ENCODE assay signal across 8 cellular contexts in the genomic region with DNA sequence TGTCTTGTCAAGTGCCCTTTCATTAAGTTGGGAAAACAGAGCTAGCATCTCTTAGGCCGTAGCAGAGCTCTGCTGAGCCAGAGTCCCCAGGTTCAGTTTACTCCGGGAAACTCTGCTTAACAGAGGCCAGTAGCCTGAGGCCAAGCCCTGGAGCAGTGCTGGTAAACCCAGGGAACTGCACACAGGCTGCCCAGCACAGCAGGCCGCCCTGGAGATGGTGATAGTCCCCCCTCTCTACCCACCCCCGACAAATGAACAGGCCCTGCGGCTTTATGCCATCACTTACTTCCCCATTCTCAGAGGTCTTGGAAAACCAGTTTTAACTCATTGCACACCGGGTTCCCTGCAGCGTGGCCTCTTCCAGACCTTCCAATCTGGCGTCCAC. TPM values are rescaled to one million over a fixed set of nuclear protein-coding genes. Genes with fewer than 3 reads are reported as not detected.
DNase-seq lines count a peak whose midpoint lies in the region; ATAC-seq, FAIRE-seq and TF ChIP-seq lines count a peak whose summit lies in the region.

No MANE protein-coding gene starts in this region.

- POLR2A ChIA-PET in endothelial cell of umbilical vein (lab: Charles Lee): no interaction called here

- no peaks in the 10 kb centered on the region for H3K27me3 ChIP-seq in endothelial cell of umbilical vein (ENCODE audit: control insufficient read depth in 2 of 2, insufficient read depth in 2 of 2, low read length in 2 of 2)

- H4K20me1 ChIP-seq in endothelial cell of umbilical vein (replicated peaks; ENCODE audit: control insufficient read depth, extremely low read depth, insufficient read depth, low read length): no peaks in the 10 kb centered on the region

- H3K36me3 ChIP-seq in endothelial cell of umbilical vein (ENCODE audit: control insufficient read depth in 2 of 2, extremely low read depth in 1 of 2, insufficient read depth in 2 of 2, low read length in 2 of 2): no peaks in the 10 kb centered on the region

- DNase-seq in NCI-H510A treated with DMSO at 0.1 percent for 48 hours (lab: John Stamatoyannopoulos, UW) (peak; percentile 15), NCI-H510A (lab: John Stamatoyannopoulos, UW) (no peak), OCI-M2 (lab: John Stamatoyannopoulos, UW; ENCODE audit: unreplicated experiment) (peak; percentile 67), endothelial cell of umbilical vein (ENCODE audit: low read depth, low spot score) (no peak), pons (ENCODE audit: low spot score) (peak; percentile 41), NCI-H446 treated with DMSO at 0.1 percent for 48 hours (lab: John Stamatoyannopoulos, UW) (no peak)
- DNase-seq in stimulated activated CD4-positive, alpha-beta T cell treated with anti-CD3 and anti-CD28 coated beads, Interleukin-2, amount 100 ng/mL, for 24 hours: no peak

- peak; percentile 35 for FAIRE-seq in endothelial cell of umbilical vein (lab: Jason Lieb, UNC)

- BruUV-seq in endothelial cell of umbilical vein (replicated peaks; lab: Mats Ljungman, UMichigan): no TSS peak

- H3K4me1 ChIP-seq in endothelial cell of umbilical vein (ENCODE audit: control insufficient read depth, extremely low read depth, insufficient read depth, low read length): peaks cover 16% of the 10 kb centered on the region

- intact Hi-C loops in endothelial cell of umbilical vein (cut with micrococcal nuclease): loop anchor here (5.0 kb wide), 3 partner anchors 38 to 227 kb away; a partner anchor contains a TSS

- no peaks in the 10 kb centered on the region for H3K79me2 ChIP-seq in endothelial cell of umbilical vein (ENCODE audit: control insufficient read depth, insufficient read depth, low read length)

- H3K27ac ChIP-seq in endothelial cell of umbilical vein (ENCODE audit: insufficient read depth, low read depth, low read length): no peak overlapping the region

- H3K4me2 ChIP-seq in endothelial cell of umbilical vein (ENCODE audit: insufficient read depth, low read length): no peak overlapping the region

- no peak for TF ChIP-seq POLR2A in endothelial cell of umbilical vein (IDR thresholded peaks at IDR 0.05; ENCODE audit: low read depth, low read length)

- CTCF ChIA-PET in endothelial cell of umbilical vein (lab: Charles Lee): interaction anchor here (0.9 to 2.4 kb wide), 8 partner anchors 15 to 210 kb away, joined by 3 to 6 read pairs (median 4); no protein-coding TSS in a partner anchor

- dilution Hi-C loops in endothelial cell of umbilical vein (cut with MboI; ENCODE audit: extremely low pct_ligation_motif_present, low sequenced_read_pairs): no loop called here

- H2AFZ ChIP-seq in endothelial cell of umbilical vein (ENCODE audit: low read depth, low read length): no peak overlapping the region

- no peaks in the 10 kb centered on the region for H3K9me3 ChIP-seq in endothelial cell of umbilical vein (replicated peaks; ENCODE audit: control insufficient read depth, insufficient read depth, low read length)

- no peaks in the 10 kb centered on the region for H3K9me1 ChIP-seq in endothelial cell of umbilical vein (replicated peaks; ENCODE audit: control insufficient read depth, extremely low read depth, insufficient read depth, low read length)

- no peak overlapping the region for H3K9ac ChIP-seq in endothelial cell of umbilical vein (replicated peaks; ENCODE audit: extremely low read depth, insufficient read depth, low read length)

- no peak for ATAC-seq in GM19463 (IDR thresholded peaks at IDR 0.05; ENCODE audit: unreplicated experiment)

- TF ChIP-seq CTCF in endothelial cell of umbilical vein (IDR thresholded peaks at IDR 0.05; ENCODE audit: extremely low read depth in 1 of 2, insufficient read depth in 1 of 2, low read depth in 1 of 2, low read length in 2 of 2): no peak

- no peak overlapping the region for H3K4me3 ChIP-seq in endothelial cell of umbilical vein (replicated peaks in 1 of 3; ENCODE audit: insufficient read depth in 1 of 3, low read depth in 1 of 3, low read length in 3 of 3)

TF ChIP-seq in endothelial cell of umbilical vein, 7 proteins besides CTCF, POLR2A, EP300 and RAD21:
- TF ChIP-seq MYC (IDR thresholded peaks at IDR 0.05; ENCODE audit: low read depth, low read length): no peak
- no peak for TF ChIP-seq GATA2 (IDR thresholded peaks at IDR 0.05; ENCODE audit: insufficient read depth, insufficient read length, low read depth, low read length)
- TF ChIP-seq JUN (IDR thresholded peaks at IDR 0.05; ENCODE audit: borderline replicate concordance, insufficient read depth, insufficient read length, low read depth): no peak
- no peak for TF ChIP-seq EZH2 (IDR thresholded peaks at IDR 0.05; ENCODE audit: borderline replicate concordance, low read depth, low read length, severe bottlenecking)
- TF ChIP-seq FOS (IDR thresholded peaks at IDR 0.05; ENCODE audit: borderline replicate concordance, insufficient read depth, low read length): no peak
- TF ChIP-seq POLR2AphosphoS5 (IDR thresholded peaks at IDR 0.05; ENCODE audit: insufficient read depth, low read depth, low read length): no peak
- TF ChIP-seq, protein P1, sequence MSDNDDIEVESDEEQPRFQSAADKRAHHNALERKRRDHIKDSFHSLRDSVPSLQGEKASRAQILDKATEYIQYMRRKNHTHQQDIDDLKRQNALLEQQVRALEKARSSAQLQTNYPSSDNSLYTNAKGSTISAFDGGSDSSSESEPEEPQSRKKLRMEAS (IDR thresholded peaks at IDR 0.05; ENCODE audit: insufficient read depth, insufficient read length): no peak

RNA-seq across cellular contexts. Expression of a gene that starts 3.5 kb away (rescaled TPM):
- 5.3 TPM in 2 replicates for total RNA-seq in endothelial cell of umbilical vein
- polyA plus RNA-seq in endothelial cell of umbilical vein: 4.7 and 5.3 TPM in 2 replicates
- polyA plus RNA-seq in endothelial cell of umbilical vein (2011; cell fraction: cytosol; rRNA removed): 4.5 TPM in 2 replicates
- 4.2 and 5.5 TPM in 2 replicates for polyA plus RNA-seq in endothelial cell of umbilical vein (2011; cell fraction: nucleus; rRNA removed)
- 5.5 and 5.7 TPM in 2 replicates for polyA plus RNA-seq in endothelial cell of umbilical vein (2012)
- polyA minus RNA-seq in endothelial cell of umbilical vein: 8.7 TPM in 2 replicates
- polyA minus RNA-seq in endothelial cell of umbilical vein (2011; cell fraction: cytosol; rRNA and poly(A)+ RNA removed): 8.8 TPM
- 3.9 and 4.1 TPM in 2 replicates for polyA minus RNA-seq in endothelial cell of umbilical vein (2011; cell fraction: nucleus; rRNA and poly(A)+ RNA removed)

RNA-seq across cellular contexts. Expression of a gene that starts 24.4 kb away (rescaled TPM):
- 15.4 and 18.2 TPM in 2 replicates for total RNA-seq in endothelial cell of umbilical vein
- 20.5 and 21.2 TPM in 2 replicates for polyA plus RNA-seq in endothelial cell of umbilical vein
- 21.9 and 22.6 TPM in 2 replicates for polyA plus RNA-seq in endothelial cell of umbilical vein (2011; cell fraction: cytosol; rRNA removed)
- 18.7 and 21.2 TPM in 2 replicates for polyA plus RNA-seq in endothelial cell of umbilical vein (2011; cell fraction: nucleus; rRNA removed)
- 17.8 and 21.8 TPM in 2 replicates for polyA plus RNA-seq in endothelial cell of umbilical vein (2012)
- polyA minus RNA-seq in endothelial cell of umbilical vein: 25.5 and 27.1 TPM in 2 replicates
- polyA minus RNA-seq in endothelial cell of umbilical vein (2011; cell fraction: cytosol; rRNA and poly(A)+ RNA removed): 8.6 TPM
- 7.9 and 9.8 TPM in 2 replicates for polyA minus RNA-seq in endothelial cell of umbilical vein (2011; cell fraction: nucleus; rRNA and poly(A)+ RNA removed)

RNA-seq across cellular contexts. Expression of a gene that starts 51.8 kb away (rescaled TPM):
- 13.0 and 13.5 TPM in 2 replicates for total RNA-seq in endothelial cell of umbilical vein
- polyA plus RNA-seq in endothelial cell of umbilical vein: 14.9 and 16.4 TPM in 2 replicates
- 9.6 and 10.1 TPM in 2 replicates for polyA plus RNA-seq in endothelial cell of umbilical vein (2011; cell fraction: cytosol; rRNA removed)
- polyA plus RNA-seq in endothelial cell of umbilical vein (2011; cell fraction: nucleus; rRNA removed): 14.8 and 18.5 TPM in 2 replicates
- polyA plus RNA-seq in endothelial cell of umbilical vein (2012): 10.2 and 10.6 TPM in 2 replicates
- 19.8 and 22.5 TPM in 2 replicates for polyA minus RNA-seq in endothelial cell of umbilical vein
- 23.6 TPM for polyA minus RNA-seq in endothelial cell of umbilical vein (2011; cell fraction: cytosol; rRNA and poly(A)+ RNA removed)
- polyA minus RNA-seq in endothelial cell of umbilical vein (2011; cell fraction: nucleus; rRNA and poly(A)+ RNA removed): 9.0 and 10.0 TPM in 2 replicates

Comparison
In these comparisons a context has a peak if more than half of its experiments do, and no peak if none do; other contexts are left out.
1. DNase-seq: peak in NCI-H510A treated with DMSO at 0.1 percent for 48 hours (single experiment), OCI-M2 (single experiment) and pons (single experiment); none in NCI-H510A (single experiment), endothelial cell of umbilical vein (single experiment), stimulated activated CD4-positive, alpha-beta T cell treated with anti-CD3 and anti-CD28 coated beads, Interleukin-2, amount 100 ng/mL, for 24 hours (0 of 2) and NCI-H446 treated with DMSO at 0.1 percent for 48 hours (single experiment).